In genomic region chr5:162275387-162275786, GRCh38 we compare ENCODE assay signal across 8 cellular contexts.
DNase-seq lines count a peak whose midpoint lies in the region; ATAC-seq and TF ChIP-seq lines count a peak whose summit lies in the region.
"Not testable (repeated sequence)": the region's sequence is repeated elsewhere in the genome, so short reads cannot be mapped to it uniquely, and the experiment has no call there.

No MANE protein-coding gene starts in this region.

- not testable (repeated sequence) for H3K23me2 ChIP-seq in H9 (ENCODE audit: insufficient read length, low read depth, low read length, poor library complexity, severe bottlenecking)

- not testable (repeated sequence) for H3K23ac ChIP-seq in H9 (ENCODE audit: insufficient read length, low read depth, low read length); mesendoderm (ENCODE audit: low read length)

- H3K4me2 ChIP-seq in H9 (ENCODE audit: insufficient read depth, insufficient read length, low read length); mesendoderm (ENCODE audit: low read length): not testable (repeated sequence)
- peak overlapping the region; percentile 21 for H3K4me2 ChIP-seq in neural progenitor cell

- not testable (repeated sequence) for H3K14ac ChIP-seq in H9 (ENCODE audit: insufficient read depth, low read length)

- H3K36me3 Mint-ChIP-seq in H9 (ENCODE audit: insufficient read depth in 1 of 3, low read depth in 3 of 3) (peaks cover 1 to 14% (median 9%) of the 10 kb centered on the region in 3 experiments; a peak in 5 of 7 replicates), endodermal cell (ENCODE audit: low read depth) (peaks cover 70% of the 10 kb centered on the region)
- not testable (repeated sequence) for H3K36me3 Mint-ChIP-seq in WTC11, neural progenitor cell

- H3K27me3 ChIP-seq in H9 (ENCODE audit: insufficient read depth, low read length); HUES6 (ENCODE audit: control insufficient read depth, insufficient read depth, low read length); endodermal cell (ENCODE audit: control insufficient read depth, insufficient read depth, low read length, poor library complexity, severe bottlenecking); iPS-18a (ENCODE audit: control insufficient read depth, insufficient read depth, low read length); mesendoderm (ENCODE audit: insufficient read depth, low read length, poor library complexity); neural progenitor cell: not testable (repeated sequence)

- not testable (repeated sequence) for H3K9me3 Mint-ChIP-seq in H9, WTC11, endodermal cell, neural progenitor cell

- H3K4me1 Mint-ChIP-seq in H9 (peaks cover 55 to 60% of the 10 kb centered on the region in 2 experiments), WTC11 (peaks cover 65% of the 10 kb centered on the region), endodermal cell (peaks cover 71% of the 10 kb centered on the region), neural progenitor cell (peaks cover 11% of the 10 kb centered on the region)

- no CpG with 5 or more reads among the region's 4 CpGs for WGBS in H9 (ENCODE audit: extremely low coverage, insufficient read length, low lambda C conversion rate)
- 22 to 50% methylated on average over 2 to 4 of the region's 4 CpGs for WGBS in endodermal cell (ENCODE audit: insufficient coverage in 1 of 2, insufficient read length in 1 of 2), 2 experiments
- WGBS in mesendoderm (ENCODE audit: extremely low coverage, insufficient coverage, low lambda C conversion rate) = no CpG with 5 or more reads among the region's 4 CpGs

- H3K56ac ChIP-seq in H9 (ENCODE audit: insufficient read length, low read depth, low read length) = not testable (repeated sequence)
- H3K56ac ChIP-seq in mesendoderm (ENCODE audit: low read length) = peak overlapping the region; percentile 67

- DNase-seq in ELF-1 (ENCODE audit: low read depth, low spot score) (peak; percentile 17), endodermal cell (peak; percentile 60), mesendoderm (peak; percentile 76)
- not testable (repeated sequence) for DNase-seq in H9; WTC11 (ENCODE audit: low spot score); neural progenitor cell (ENCODE audit: low spot score)

- not testable (repeated sequence) for H3K79me1 ChIP-seq in H9 (ENCODE audit: insufficient read depth, low read depth, low read length, poor library complexity, severe bottlenecking); mesendoderm (ENCODE audit: low read length)

- H2BK5ac ChIP-seq in H9 (ENCODE audit: insufficient read length, low read length) = not testable (repeated sequence)
- peak overlapping the region; percentile 59 for H2BK5ac ChIP-seq in mesendoderm (ENCODE audit: low read length)

- H3T11ph ChIP-seq in H9 (ENCODE audit: low read length) = not testable (repeated sequence)

- H2AK5ac ChIP-seq in H9 (ENCODE audit: insufficient read length, low read length); mesendoderm (ENCODE audit: low read length): not testable (repeated sequence)

- not testable (repeated sequence) for H3K9me3 ChIP-seq in H9 (ENCODE audit: control insufficient read depth, low read depth, low read length); HUES6 (ENCODE audit: control insufficient read depth, insufficient read depth, low read depth, low read length); iPS-18a (ENCODE audit: control insufficient read depth, low read depth, low read length); neural progenitor cell (ENCODE audit: low read depth)
- H3K9me3 ChIP-seq in endodermal cell (ENCODE audit: control insufficient read depth, low read length) = peaks cover 28% of the 10 kb centered on the region

- TF ChIP-seq CTCF in H9 (conservative IDR thresholded peaks at IDR 0.05); WTC11 (IDR thresholded peaks at IDR 0.05); endodermal cell (conservative IDR thresholded peaks at IDR 0.05); neural progenitor cell (IDR thresholded peaks at IDR 0.05): not testable (repeated sequence)

- H4K5ac ChIP-seq in H9 (ENCODE audit: insufficient read length, low read depth, low read length); mesendoderm (ENCODE audit: low read length): not testable (repeated sequence)

- H3K4me3 ChIP-seq in HUES6 (ENCODE audit: low read depth, low read length) (peak overlapping the region; percentile 18; the same call in 1 of the 2 replicates), endodermal cell (ENCODE audit: low read length) (peak overlapping the region; percentile 77), iPS-18a (ENCODE audit: low read length) (peak overlapping the region; percentile 33)
- not testable (repeated sequence) for H3K4me3 ChIP-seq in mesendoderm (ENCODE audit: low read length); neural progenitor cell

- not testable (repeated sequence) for H3K27ac ChIP-seq in H9 (ENCODE audit: insufficient read length, low read depth, low read length); iPS-18a (ENCODE audit: low read length)
- peak overlapping the region; percentile 81; the same call in 1 of the 2 replicates for H3K27ac ChIP-seq in HUES6 (ENCODE audit: low read depth, low read length)
- peak overlapping the region; percentile 14 for H3K27ac ChIP-seq in endodermal cell (ENCODE audit: low read depth, low read length)
- peak overlapping the region; percentile 73 for H3K27ac ChIP-seq in mesendoderm (ENCODE audit: low read depth, low read length)
- H3K27ac ChIP-seq in neural progenitor cell = peak overlapping the region; percentile 82

- not testable (repeated sequence) for H3K27me3 Mint-ChIP-seq in H9 (ENCODE audit: low read depth); endodermal cell (ENCODE audit: insufficient read depth); neural progenitor cell (ENCODE audit: insufficient read depth, low read depth)
- H3K27me3 Mint-ChIP-seq in WTC11 (ENCODE audit: low read depth) = peaks cover 32% of the 10 kb centered on the region

- peak overlapping the region; percentile 25 to 85 (median 69); a peak in 6 of 7 replicates for H3K27ac Mint-ChIP-seq in H9
- H3K27ac Mint-ChIP-seq in WTC11 = peak overlapping the region; percentile 24
- peak overlapping the region; percentile 96 for H3K27ac Mint-ChIP-seq in endodermal cell
- H3K27ac Mint-ChIP-seq in neural progenitor cell = not testable (repeated sequence)

- not testable (repeated sequence) for H3K4me1 ChIP-seq in H9 (ENCODE audit: insufficient read depth, low read length); endodermal cell (ENCODE audit: control insufficient read depth, insufficient read depth, low read length); mesendoderm (ENCODE audit: control insufficient read depth, low read depth, low read length)
- H3K4me1 ChIP-seq in HUES6 (ENCODE audit: control insufficient read depth, insufficient read depth, low read length) (peaks cover 26% of the 10 kb centered on the region), iPS-18a (ENCODE audit: control insufficient read depth, low read depth, low read length) (peaks cover 17% of the 10 kb centered on the region), neural progenitor cell (peaks cover 14% of the 10 kb centered on the region)

- not testable (repeated sequence) for H4K91ac ChIP-seq in H9 (ENCODE audit: insufficient read length, low read depth, low read length)

- H4K8ac ChIP-seq in H9 (replicated peaks; ENCODE audit: insufficient read length, low read depth, low read length); mesendoderm (ENCODE audit: low read depth, low read length): not testable (repeated sequence)

- H4K20me1 ChIP-seq in H9 (ENCODE audit: control insufficient read depth, insufficient read depth, insufficient read length); neural progenitor cell (ENCODE audit: low read depth): not testable (repeated sequence)

- not testable (repeated sequence) for ATAC-seq in WTC11

- not testable (repeated sequence) for H3K79me2 ChIP-seq in H9 (ENCODE audit: insufficient read depth, low read length); mesendoderm (ENCODE audit: control insufficient read depth, insufficient read depth, low read length); neural progenitor cell (ENCODE audit: low read depth)

- H2AFZ ChIP-seq in H9 (ENCODE audit: low read length); neural progenitor cell (replicated peaks): not testable (repeated sequence)

- peaks cover 19% of the 10 kb centered on the region for H3F3A ChIP-seq in neural progenitor cell (ENCODE audit: low read depth)

- not testable (repeated sequence) for H3K4me3 Mint-ChIP-seq in H9, neural progenitor cell
- H3K4me3 Mint-ChIP-seq in WTC11 (peak overlapping the region; percentile 2; the same call in 1 of the 2 replicates), endodermal cell (peak overlapping the region; percentile 89)

- H2BK20ac ChIP-seq in H9 (ENCODE audit: low read depth, low read length, poor library complexity, severe bottlenecking) = not testable (repeated sequence)

- CTCF ChIA-PET in WTC11 (lab: Charles Lee) = interaction anchor here (0.8 to 1.1 kb wide), 2 partner anchors 27 to 66 kb away, joined by 5 read pairs; no protein-coding TSS in a partner anchor

- H2BK12ac ChIP-seq in H9 (ENCODE audit: insufficient read length, low read depth, low read length) = not testable (repeated sequence)

- not testable (repeated sequence) for H3K9ac ChIP-seq in H9 (ENCODE audit: extremely low read depth, insufficient read length, low read length); iPS-18a (ENCODE audit: low read length); neural progenitor cell
- H3K9ac ChIP-seq in HUES6 (ENCODE audit: low read length) = peak overlapping the region; percentile 50
- H3K9ac ChIP-seq in endodermal cell (ENCODE audit: extremely low read depth, low read length, poor library complexity, severe bottlenecking) = peak overlapping the region; percentile 28
- peak overlapping the region; percentile 51 for H3K9ac ChIP-seq in mesendoderm (ENCODE audit: low read length)

- peaks cover 10% of the 10 kb centered on the region; the same call in 1 of the 2 replicates for H3K36me3 ChIP-seq in HUES6 (ENCODE audit: control insufficient read depth, insufficient read depth, low read length)
- H3K36me3 ChIP-seq in endodermal cell (ENCODE audit: control insufficient read depth, insufficient read depth, low read length) = peaks cover 54% of the 10 kb centered on the region
- H3K36me3 ChIP-seq in iPS-18a (ENCODE audit: control insufficient read depth, low read depth, low read length); mesendoderm (ENCODE audit: control insufficient read depth, insufficient read depth, low read length); neural progenitor cell: not testable (repeated sequence)

- not testable (repeated sequence) for H3K4ac ChIP-seq in H9 (ENCODE audit: low read depth, low read length); mesendoderm (ENCODE audit: low read depth, low read length)

- not testable (repeated sequence) for H2BK120ac ChIP-seq in H9 (ENCODE audit: low read depth, low read length, poor library complexity, severe bottlenecking); mesendoderm (ENCODE audit: low read depth, low read length)

- H3K18ac ChIP-seq in H9 (ENCODE audit: insufficient read length, low read depth, low read length); mesendoderm (ENCODE audit: low read length): not testable (repeated sequence)

- POLR2A ChIA-PET in WTC11 (lab: Charles Lee) = not testable (repeated sequence)

- not testable (repeated sequence) for H2BK15ac ChIP-seq in H9 (ENCODE audit: low read depth, low read length); mesendoderm (replicated peaks; ENCODE audit: low read depth)
